In genomic region chr10:30028006-30028441, GRCh38 we compare ENCODE assay signal across 10 cellular contexts. TPM values are rescaled to one million over a fixed set of nuclear protein-coding genes. Genes with fewer than 3 reads are reported as not detected.
DNase-seq lines count a peak whose midpoint lies in the region; ATAC-seq and TF ChIP-seq lines count a peak whose summit lies in the region.
"Had no signal": no experiment of that assay in that cellular context is flagged by ENCODE, and none has a peak within 500 bp of the region (broad histone marks: within the 10 kb centered on the region; RNA-seq: fewer than 3 reads in every experiment).

No MANE protein-coding gene starts in this region.

- peak overlapping the region; percentile 84 for H3K27ac Mint-ChIP-seq in activated CD8-positive, alpha-beta memory T cell treated with anti-CD3 and anti-CD28 coated beads, Interleukin-2, amount 10 ng/mL, durations not matched to agents 7 days and 5 days
- H3K27ac Mint-ChIP-seq in activated T-helper 2 cell treated with anti-CD3 and anti-CD28 coated beads, Interferon-gamma antibody, Interleukin-2, Interleukin-4, amounts not matched to agents 10 μg/mL and 5 μg/mL and 100 μg/mL, durations not matched to agents 14 hours and 24 hours and 36 hours = peak overlapping the region; percentile 91
- H3K27ac Mint-ChIP-seq in immature natural killer cell = peak overlapping the region in 5 of 6 donors; percentile 46 to 99 (median 90)
- no peak overlapping the region for H3K27ac Mint-ChIP-seq in progenitor cell of endocrine pancreas

- intact Hi-C loops in activated T-helper 2 cell treated with anti-CD3 and anti-CD28 coated beads, Interferon-gamma antibody, Interleukin-2, Interleukin-4, amounts not matched to agents 10 μg/mL and 5 μg/mL and 100 μg/mL, durations not matched to agents 14 hours and 24 hours and 36 hours (cut with micrococcal nuclease) = loop anchor here (5.0 kb wide), 2 partner anchors 319 to 409 kb away; partner anchors contain the start of gene MTPAP

- peaks cover 4% of the 10 kb centered on the region for H3K36me3 Mint-ChIP-seq in activated CD8-positive, alpha-beta memory T cell treated with anti-CD3 and anti-CD28 coated beads, Interleukin-2, amount 10 ng/mL, durations not matched to agents 7 days and 5 days
- H3K36me3 Mint-ChIP-seq in activated T-helper 2 cell treated with anti-CD3 and anti-CD28 coated beads, Interferon-gamma antibody, Interleukin-2, Interleukin-4, amounts not matched to agents 10 μg/mL and 5 μg/mL and 100 μg/mL, durations not matched to agents 14 hours and 24 hours and 36 hours (ENCODE audit: low read depth) = peaks cover 38% of the 10 kb centered on the region
- no peaks in the 10 kb centered on the region for H3K36me3 Mint-ChIP-seq in immature natural killer cell
- peaks cover 21% of the 10 kb centered on the region for H3K36me3 Mint-ChIP-seq in progenitor cell of endocrine pancreas (ENCODE audit: insufficient read depth)

- H3K9me3 ChIP-seq in thoracic aorta (no peaks in the 10 kb centered on the region), WERI-Rb-1 (ENCODE audit: severe bottlenecking) (no peaks in the 10 kb centered on the region)
- H3K9me3 ChIP-seq: Peyer's patch had no signal

- H3K27me3 Mint-ChIP-seq in activated CD8-positive, alpha-beta memory T cell treated with anti-CD3 and anti-CD28 coated beads, Interleukin-2, amount 10 ng/mL, durations not matched to agents 7 days and 5 days = peaks cover 42% of the 10 kb centered on the region
- no peaks in the 10 kb centered on the region for H3K27me3 Mint-ChIP-seq in activated T-helper 2 cell treated with anti-CD3 and anti-CD28 coated beads, Interferon-gamma antibody, Interleukin-2, Interleukin-4, amounts not matched to agents 10 μg/mL and 5 μg/mL and 100 μg/mL, durations not matched to agents 14 hours and 24 hours and 36 hours (ENCODE audit: low read depth)
- H3K27me3 Mint-ChIP-seq in immature natural killer cell (ENCODE audit: low read depth in 3 of 3) (peaks cover 31 to 41% (median 36%) of the 10 kb centered on the region in 3 donors), progenitor cell of endocrine pancreas (peaks cover 10% of the 10 kb centered on the region)

- CTCF ChIA-PET in activated CD8-positive, alpha-beta memory T cell treated with anti-CD3 and anti-CD28 coated beads, Interleukin-2, amount 10 ng/mL, durations not matched to agents 7 days and 5 days (lab: Charles Lee) = interaction anchor here (1.1 to 3.0 kb wide), 11 partner anchors 10 to 439 kb away, joined by 3 to 28 read pairs (median 6); no protein-coding TSS in a partner anchor

- no peaks in the 10 kb centered on the region for H3K36me3 ChIP-seq in thoracic aorta
- H3K36me3 ChIP-seq in WERI-Rb-1 = no peaks in the 10 kb centered on the region
- H3K36me3 ChIP-seq: Peyer's patch had no signal

- peak overlapping the region; percentile 44 for H3K4me3 ChIP-seq in thoracic aorta
- H3K4me3 ChIP-seq in WERI-Rb-1 (ENCODE audit: low read depth, low read length) = no peak overlapping the region

- H3K4me3 Mint-ChIP-seq in activated CD8-positive, alpha-beta memory T cell treated with anti-CD3 and anti-CD28 coated beads, Interleukin-2, amount 10 ng/mL, durations not matched to agents 7 days and 5 days = peak overlapping the region; percentile 66
- peak overlapping the region; percentile 97 for H3K4me3 Mint-ChIP-seq in activated T-helper 2 cell treated with anti-CD3 and anti-CD28 coated beads, Interferon-gamma antibody, Interleukin-2, Interleukin-4, amounts not matched to agents 10 μg/mL and 5 μg/mL and 100 μg/mL, durations not matched to agents 14 hours and 24 hours and 36 hours (ENCODE audit: low read depth)
- peak overlapping the region; percentile 84 to 92 (median 86) for H3K4me3 Mint-ChIP-seq in immature natural killer cell
- H3K4me3 Mint-ChIP-seq in progenitor cell of endocrine pancreas (ENCODE audit: low read depth) = no peak overlapping the region

- H3K27ac ChIP-seq in thoracic aorta (peak overlapping the region; percentile 68 to 69), WERI-Rb-1 (no peak overlapping the region)

- H3K4me1 ChIP-seq in thoracic aorta (ENCODE audit: control insufficient read depth in 1 of 2, low read depth in 2 of 2) = peaks cover 17 to 34% of the 10 kb centered on the region in 2 donors

- TF ChIP-seq CTCF in thoracic aorta (IDR thresholded peaks at IDR 0.05) (no peak), progenitor cell of endocrine pancreas (IDR thresholded peaks at IDR 0.05; ENCODE audit: unreplicated experiment) (no peak), WERI-Rb-1 (IDR thresholded peaks at IDR 0.05; ENCODE audit: low read depth, low read length) (no peak)

- peak; percentile 65 for DNase-seq in activated CD8-positive, alpha-beta memory T cell treated with anti-CD3 and anti-CD28 coated beads, Interleukin-2, amount 10 ng/mL, durations not matched to agents 7 days and 5 days
- no peak for DNase-seq in activated CD8-positive, alpha-beta memory T cell treated with anti-CD3 and anti-CD28 coated beads, Interleukin-2, amount 50 U/mL, for 48 hours
- no peak for DNase-seq in activated T-helper 2 cell treated with anti-CD3 and anti-CD28 coated beads, Interferon-gamma antibody, Interleukin-2, Interleukin-4, amounts not matched to agents 10 μg/mL and 5 μg/mL and 100 μg/mL, durations not matched to agents 14 hours and 24 hours and 36 hours (ENCODE audit: low spot score)
- DNase-seq in immature natural killer cell (peak; percentile 28 to 33 (median 28)), thoracic aorta (ENCODE audit: low spot score) (no peak), hepatic stellate cell (ENCODE audit: low spot score) (no peak), progenitor cell of endocrine pancreas (ENCODE audit: low spot score, unreplicated experiment) (no peak), WERI-Rb-1 (no peak)
- DNase-seq: islet precursor cell had no signal

- no peaks in the 10 kb centered on the region for H3K27me3 ChIP-seq in thoracic aorta (replicated peaks; ENCODE audit: insufficient read depth)
- H3K27me3 ChIP-seq in WERI-Rb-1 (ENCODE audit: insufficient read depth, low read depth, severe bottlenecking) = no peaks in the 10 kb centered on the region
- H3K27me3 ChIP-seq: Peyer's patch had no signal

- H3K9me3 Mint-ChIP-seq in activated CD8-positive, alpha-beta memory T cell treated with anti-CD3 and anti-CD28 coated beads, Interleukin-2, amount 10 ng/mL, durations not matched to agents 7 days and 5 days (ENCODE audit: low read depth) = no peaks in the 10 kb centered on the region
- H3K9me3 Mint-ChIP-seq in activated T-helper 2 cell treated with anti-CD3 and anti-CD28 coated beads, Interferon-gamma antibody, Interleukin-2, Interleukin-4, amounts not matched to agents 10 μg/mL and 5 μg/mL and 100 μg/mL, durations not matched to agents 14 hours and 24 hours and 36 hours = no peaks in the 10 kb centered on the region
- H3K9me3 Mint-ChIP-seq in immature natural killer cell (no peaks in the 10 kb centered on the region), progenitor cell of endocrine pancreas (ENCODE audit: low read depth) (no peaks in the 10 kb centered on the region)

- H3K4me1 Mint-ChIP-seq in activated CD8-positive, alpha-beta memory T cell treated with anti-CD3 and anti-CD28 coated beads, Interleukin-2, amount 10 ng/mL, durations not matched to agents 7 days and 5 days = peaks cover 56% of the 10 kb centered on the region
- peaks cover 69% of the 10 kb centered on the region for H3K4me1 Mint-ChIP-seq in activated T-helper 2 cell treated with anti-CD3 and anti-CD28 coated beads, Interferon-gamma antibody, Interleukin-2, Interleukin-4, amounts not matched to agents 10 μg/mL and 5 μg/mL and 100 μg/mL, durations not matched to agents 14 hours and 24 hours and 36 hours (ENCODE audit: low read depth)
- H3K4me1 Mint-ChIP-seq in immature natural killer cell = peaks cover 49 to 62% of the 10 kb centered on the region in 2 donors
- peaks cover 5% of the 10 kb centered on the region for H3K4me1 Mint-ChIP-seq in progenitor cell of endocrine pancreas (ENCODE audit: low read depth)

- peak; percentile 10 for ATAC-seq in activated CD8-positive, alpha-beta memory T cell treated with anti-CD3 and anti-CD28 coated beads, Interleukin-2, amount 10 ng/mL, durations not matched to agents 7 days and 5 days
- ATAC-seq in thoracic aorta (ENCODE audit: insufficient number of reproducible peaks, low FRiP score, low read depth) = no peak

RNA-seq across cellular contexts. Expression of gene JCAD, which starts 31.4 kb away (rescaled TPM):
- under 1 TPM; 0.16 to 0.58 TPM for total RNA-seq in activated CD8-positive, alpha-beta memory T cell treated with anti-CD3 and anti-CD28 coated beads, Interleukin-2, amount 10 ng/mL, durations not matched to agents 7 days and 5 days
- total RNA-seq in activated T-helper 2 cell treated with anti-CD3 and anti-CD28 coated beads, Interferon-gamma antibody, Interleukin-2, Interleukin-4, amounts not matched to agents 10 μg/mL and 5 μg/mL and 100 μg/mL, durations not matched to agents 14 hours and 24 hours and 36 hours = 3.4 and 3.7 TPM in 2 replicates
- under 1 TPM in 1 of 3 donors, not detected in 2; 0.03 TPM for polyA plus RNA-seq in immature natural killer cell
- total RNA-seq in thoracic aorta (100 to 1,000 TPM in 1 of 2 donors, 10 to 100 TPM in 1; 46.3 to 103 TPM), progenitor cell of endocrine pancreas (13.4 and 15.8 TPM in 2 replicates)

Comparison
In these comparisons a context has a peak if more than half of its experiments do, and no peak if none do; other contexts are left out.
1. DNase-seq: peak in activated CD8-positive, alpha-beta memory T cell treated with anti-CD3 and anti-CD28 coated beads, Interleukin-2, amount 10 ng/mL, durations not matched to agents 7 days and 5 days (single experiment) and immature natural killer cell (3 of 3); none in activated CD8-positive, alpha-beta memory T cell treated with anti-CD3 and anti-CD28 coated beads, Interleukin-2, amount 50 U/mL, for 48 hours (single experiment), activated T-helper 2 cell treated with anti-CD3 and anti-CD28 coated beads, Interferon-gamma antibody, Interleukin-2, Interleukin-4, amounts not matched to agents 10 μg/mL and 5 μg/mL and 100 μg/mL, durations not matched to agents 14 hours and 24 hours and 36 hours (single experiment), thoracic aorta (single experiment), hepatic stellate cell (single experiment), progenitor cell of endocrine pancreas (single experiment) and WERI-Rb-1 (single experiment).